27 cellular contexts compared by ENCODE assay signal in genomic region chr12:107096571-107096970, GRCh38.
"Had no signal": no experiment of that assay in that cellular context is flagged by ENCODE, and none has a peak within 500 bp of the region (broad histone marks: within the 10 kb centered on the region; RNA-seq: fewer than 3 reads in every experiment).

No MANE protein-coding gene starts in this region.

- FAIRE-seq: urothelium cell line had no signal

- DNase-seq: stimulated activated CD4-positive, alpha-beta T cell treated with anti-CD3 and anti-CD28 coated beads, Interleukin-2, amount 100 ng/mL, for 48 hours; stimulated activated CD4-positive, alpha-beta T cell treated with anti-CD3 and anti-CD28 coated beads, Interleukin-4, amount 100 ng/mL, for 1 hour; stimulated activated CD4-positive, alpha-beta T cell treated with anti-CD3 and anti-CD28 coated beads, Interleukin-4, amount 100 ng/mL, for 24 hours; stimulated activated CD4-positive, alpha-beta T cell treated with anti-CD3 and anti-CD28 coated beads, Interleukin-4, amount 100 ng/mL, for 4 hours; stimulated activated CD8-positive, alpha-beta memory T cell treated with anti-CD3 and anti-CD28 coated beads, Interleukin-4, amount 100 ng/mL, for 48 hours; stimulated activated naive B cell treated with anti-CD40 and anti-IgM and Interleukin-4, amounts not matched to agents 10 μg/mL and 1 μg/mL and 100 μg/mL, for 72 hours; stimulated activated naive CD4-positive, alpha-beta T cell; stimulated activated naive CD4-positive, alpha-beta T cell treated with Interleukin-2 at 50 U/mL for 16 hours; stimulated activated naive CD8-positive, alpha-beta T cell treated with anti-CD3 and anti-CD28 coated beads, Interleukin-15, amount 100 ng/mL, for 72 hours; stimulated activated naive CD8-positive, alpha-beta T cell treated with anti-CD3 and anti-CD28 coated beads, Interleukin-15, Interleukin-2, amounts not matched to agents 100 U/mL and 50 U/mL, for 24 hours; stomach; substantia nigra; testis; thyroid gland; tibial artery; transverse colon; trophoblast cell; upper lobe of right lung; uterus had no signal

- H3K9me3 ChIP-seq: stomach, suprapubic skin, testis, thoracic aorta, thyroid gland, tibial artery, tibial nerve, transverse colon, upper lobe of left lung, upper lobe of right lung, uterus, vagina had no signal

- H3K4me3 ChIP-seq: stomach, suprapubic skin, testis, thoracic aorta, thyroid gland, tibial artery, tibial nerve, transverse colon, upper lobe of left lung, upper lobe of right lung, uterus, vagina had no signal

- H3K27ac ChIP-seq: stomach, suprapubic skin, testis, thoracic aorta, thyroid gland, tibial artery, tibial nerve, transverse colon, upper lobe of left lung, upper lobe of right lung, uterus, vagina had no signal

- H3K36me3 ChIP-seq: stomach, suprapubic skin, thoracic aorta, thyroid gland, tibial artery, tibial nerve, transverse colon, upper lobe of left lung, upper lobe of right lung, uterus, vagina had no signal

- ATAC-seq: stimulated activated effector memory CD8-positive, alpha-beta T cell treated with anti-CD3 and anti-CD28 coated beads, Interleukin-12 subunit alpha, Interleukin-12 subunit beta, amount 100 ng/mL, for 72 hours; stimulated activated memory B cell treated with anti-CD40 and anti-IgM and Interleukin-4, amounts not matched to agents 10 μg/mL and 1 μg/mL and 100 μg/mL, for 72 hours; stimulated activated naive B cell treated with anti-CD40 and anti-IgM and Interleukin-4, amounts not matched to agents 10 μg/mL and 1 μg/mL and 100 μg/mL, for 72 hours; stimulated activated naive CD8-positive, alpha-beta T cell treated with anti-CD3 and anti-CD28 coated beads, Interleukin-15, amount 100 ng/mL, for 72 hours; stimulated activated naive CD8-positive, alpha-beta T cell treated with anti-CD3 and anti-CD28 coated beads, Interleukin-15, Interleukin-2, amounts not matched to agents 100 U/mL and 50 U/mL, for 24 hours; upper lobe of right lung had no signal

- H3K27me3 ChIP-seq: stomach, suprapubic skin, testis, thyroid gland, tibial artery, tibial nerve, transverse colon, upper lobe of left lung, upper lobe of right lung, uterus, vagina had no signal
